ENCODE assay signal across 10 cellular contexts in genomic region chr9:38048319-38048969, GRCh38. TPM values are rescaled to one million over a fixed set of nuclear protein-coding genes. Genes with fewer than 3 reads are reported as not detected.
DNase-seq lines count a peak whose midpoint lies in the region; ATAC-seq and TF ChIP-seq lines count a peak whose summit lies in the region.
"Had no signal": no experiment of that assay in that cellular context is flagged by ENCODE, and none has a peak within 500 bp of the region (broad histone marks: within the 10 kb centered on the region; RNA-seq: fewer than 3 reads in every experiment).

No MANE protein-coding gene starts in this region.

- DNase-seq in GM04503 (ENCODE audit: low read depth) (peak; percentile 65), ascending aorta (ENCODE audit: low spot score in 2 of 2) (no peak), right cardiac atrium (no peak), sigmoid colon (no peak), SIG-M5 (lab: John Stamatoyannopoulos, UW) (no peak)
- DNase-seq: immature natural killer cell, uterus had no signal

- no peak for TF ChIP-seq CTCF in ascending aorta (IDR thresholded peaks at IDR 0.05)
- no peak for TF ChIP-seq CTCF in sigmoid colon (IDR thresholded peaks at IDR 0.05)

- WGBS in right cardiac atrium, result 57% methylated on average over 4 of the region's 4 CpGs
- 75 to 78% methylated on average over 4 of the region's 4 CpGs for WGBS in sigmoid colon, 2 donors

- H3K27me3 ChIP-seq in ascending aorta (no peaks in the 10 kb centered on the region), right cardiac atrium (ENCODE audit: control insufficient read depth, insufficient read depth) (no peaks in the 10 kb centered on the region), sigmoid colon (no peaks in the 10 kb centered on the region)
- H3K27me3 ChIP-seq: uterus had no signal

- H3K4me1 ChIP-seq in ascending aorta, result peaks cover 10 to 30% of the 10 kb centered on the region in 2 donors
- peaks cover 22% of the 10 kb centered on the region for H3K4me1 ChIP-seq in right cardiac atrium (ENCODE audit: control insufficient read depth, insufficient read depth, low read length)
- H3K4me1 ChIP-seq in sigmoid colon, result peaks cover 0 to 49% (median 42%) of the 10 kb centered on the region in 4 donors
- H3K4me1 ChIP-seq: uterus had no signal

- TF ChIP-seq POLR2A in sigmoid colon (IDR thresholded peaks at IDR 0.05), result no peak

- intact Hi-C loops in ascending aorta (cut with DNase I), result loop anchor here (1.0 to 10.0 kb wide), 2 partner anchors 18 to 584 kb away; partner anchors contain the start of gene ZBTB5
- intact Hi-C loops in right cardiac atrium (cut with DNase I), result no loop called here
- intact Hi-C loops in sigmoid colon (cut with DNase I), result no loop called here

- no peak for ATAC-seq in right cardiac atrium
- no peak for ATAC-seq in GM18867 (IDR thresholded peaks at IDR 0.05; ENCODE audit: unreplicated experiment)
- no peak for ATAC-seq in HG02981 (IDR thresholded peaks at IDR 0.05; ENCODE audit: unreplicated experiment)
- ATAC-seq in HG03095 (IDR thresholded peaks at IDR 0.05; ENCODE audit: unreplicated experiment), result no peak

- H3K36me3 ChIP-seq in ascending aorta, result no peaks in the 10 kb centered on the region
- H3K36me3 ChIP-seq in sigmoid colon, result no peaks in the 10 kb centered on the region
- H3K36me3 ChIP-seq: uterus had no signal

- H3K9me3 ChIP-seq in ascending aorta (no peaks in the 10 kb centered on the region), right cardiac atrium (ENCODE audit: control insufficient read depth, low read length) (no peaks in the 10 kb centered on the region), sigmoid colon (no peaks in the 10 kb centered on the region)
- H3K9me3 ChIP-seq: uterus had no signal

- no peak for TF ChIP-seq EP300 in sigmoid colon (IDR thresholded peaks at IDR 0.05)

- peak overlapping the region in 1 of 2 donors; percentile 32 for H3K4me3 ChIP-seq in ascending aorta
- no peak overlapping the region for H3K4me3 ChIP-seq in right cardiac atrium (ENCODE audit: low read length)
- H3K4me3 ChIP-seq in sigmoid colon, result no peak overlapping the region
- H3K4me3 ChIP-seq: uterus had no signal

- peak overlapping the region; percentile 76 to 85 for H3K27ac ChIP-seq in ascending aorta
- peak overlapping the region; percentile 49 for H3K27ac ChIP-seq in right cardiac atrium (ENCODE audit: low read length)
- peak overlapping the region; percentile 75 to 90 (median 79) for H3K27ac ChIP-seq in sigmoid colon

RNA-seq across cellular contexts. Expression of gene SHB, which starts 20.6 kb away (rescaled TPM):
- total RNA-seq in ascending aorta (77.8 TPM), right cardiac atrium (10 to 100 TPM; 25.7 to 38.9 (median 31.0) TPM), sigmoid colon (10 to 100 TPM in 3 of 4 donors, 1 to 10 TPM in 1; 6.8 to 33.7 (median 10.3) TPM)
- polyA plus RNA-seq in right cardiac atrium (14.5 TPM), sigmoid colon (10 to 100 TPM in 2 of 3 donors, 1 to 10 TPM in 1; 9.5 to 11.7 (median 10.2) TPM)
